18 cellular contexts compared by ENCODE assay signal in genomic region chr3:133152821-133153220, GRCh38.
DNase-seq lines count a peak whose midpoint lies in the region; ATAC-seq lines count a peak whose summit lies in the region.
"Had no signal": no experiment of that assay in that cellular context is flagged by ENCODE, and none has a peak within 500 bp of the region (broad histone marks: within the 10 kb centered on the region; RNA-seq: fewer than 3 reads in every experiment).

No MANE protein-coding gene starts in this region.

- no peaks in the 10 kb centered on the region for H3K27me3 ChIP-seq in right cardiac atrium (ENCODE audit: control insufficient read depth, insufficient read depth)
- H3K27me3 ChIP-seq: BLaER1 treated with 17β-estradiol and CSF1 and Interleukin-3, amounts not matched to agents 10 nM and 100 nM had no signal

- ATAC-seq in right cardiac atrium: no peak
- ATAC-seq: CD8-positive, alpha-beta T cell; HepG2 had no signal

- peak; percentile 20 for DNase-seq in NCI-H1092 treated with DMSO at 0.1 percent for 48 hours (lab: John Stamatoyannopoulos, UW)
- DNase-seq in NCI-H1092 (lab: John Stamatoyannopoulos, UW): no peak
- DNase-seq in medulla oblongata (ENCODE audit: extremely low spot score): peak; percentile 62
- DNase-seq in pons (ENCODE audit: low spot score): peak; percentile 35
- DNase-seq in right cardiac atrium: no peak
- no peak for DNase-seq in NCI-H524 (lab: John Stamatoyannopoulos, UW)
- DNase-seq in NCI-H1417 treated with DMSO at 0.1 percent for 48 hours (lab: John Stamatoyannopoulos, UW): no peak
- DNase-seq: 8988T; Calu3; CD8-positive, alpha-beta T cell; DMS 273 treated with DMSO at 0.1 percent for 48 hours; DMS53; GDM1; GM23248 had no signal

- H3K4me3 ChIP-seq in right cardiac atrium (ENCODE audit: low read length): no peak overlapping the region
- H3K4me3 ChIP-seq: BLaER1 treated with 17β-estradiol and CSF1 and Interleukin-3, amounts not matched to agents 10 nM and 100 nM; GM23248; HAP-1 had no signal

- WGBS in right cardiac atrium: 59% methylated on average over 2 of the region's 2 CpGs

- no peaks in the 10 kb centered on the region for H3K9me3 ChIP-seq in right cardiac atrium (ENCODE audit: control insufficient read depth, low read length)
- H3K9me3 ChIP-seq: HAP-1 had no signal

- intact Hi-C loops in right cardiac atrium (cut with DNase I): no loop called here

- no peaks in the 10 kb centered on the region for H3K4me1 ChIP-seq in right cardiac atrium (ENCODE audit: control insufficient read depth, insufficient read depth, low read length)
- H3K4me1 ChIP-seq: BLaER1 treated with 17β-estradiol and CSF1 and Interleukin-3, amounts not matched to agents 10 nM and 100 nM; HAP-1 had no signal

- H3K27ac ChIP-seq in cingulate gyrus (ENCODE audit: low read depth, low read length): peak overlapping the region; percentile 51
- H3K27ac ChIP-seq in right cardiac atrium (ENCODE audit: low read length): no peak overlapping the region
- H3K27ac ChIP-seq: BLaER1 treated with 17β-estradiol and CSF1 and Interleukin-3, amounts not matched to agents 10 nM and 100 nM; GM23248 had no signal

Comparison
In these comparisons a context has a peak if more than half of its experiments do, and no peak if none do; other contexts are left out.
1. DNase-seq: peak in NCI-H1092 treated with DMSO at 0.1 percent for 48 hours (single experiment), medulla oblongata (single experiment) and pons (single experiment); none in NCI-H1092 (single experiment), right cardiac atrium (0 of 3), NCI-H524 (0 of 2) and NCI-H1417 treated with DMSO at 0.1 percent for 48 hours (single experiment).